11 cellular contexts compared by ENCODE assay signal in genomic region chr6:82783587-82784253, GRCh38.
DNase-seq lines count a peak whose midpoint lies in the region; ATAC-seq, FAIRE-seq and TF ChIP-seq lines count a peak whose summit lies in the region.
"Had no signal": no experiment of that assay in that cellular context is flagged by ENCODE, and none has a peak within 500 bp of the region (broad histone marks: within the 10 kb centered on the region; RNA-seq: fewer than 3 reads in every experiment).

No MANE protein-coding gene starts in this region.

- TF ChIP-seq RAD21 in SK-N-SH (IDR thresholded peaks at IDR 0.05; ENCODE audit: low read length), result peak; percentile 22; the same call in 1 of the 2 replicates

- no peak for DNase-seq in GM13977 (ENCODE audit: low spot score)
- DNase-seq in SK-N-SH, result no peak
- peak; percentile 7 for DNase-seq in myocyte (ENCODE audit: low read depth)
- no peak for DNase-seq in T-cell
- no peak for DNase-seq in D721Med (ENCODE audit: insufficient read length, low spot score)
- no peak for DNase-seq in GM03348 (ENCODE audit: low spot score)
- DNase-seq in RPMI8226, result no peak

- H3K36me3 Mint-ChIP-seq in T-cell, result no peaks in the 10 kb centered on the region
- H3K36me3 Mint-ChIP-seq: activated naive CD4-positive, alpha-beta T cell treated with anti-CD3 and anti-CD28 coated beads, Interleukin-2, amount 50 U/mL, for 24 hours had no signal

- H3K9me3 ChIP-seq in SK-N-SH, result no peaks in the 10 kb centered on the region

- no peaks in the 10 kb centered on the region for H3K4me1 Mint-ChIP-seq in T-cell
- H3K4me1 Mint-ChIP-seq: activated naive CD4-positive, alpha-beta T cell treated with anti-CD3 and anti-CD28 coated beads, Interleukin-2, amount 50 U/mL, for 24 hours had no signal

- no peaks in the 10 kb centered on the region for H3K36me3 ChIP-seq in SK-N-SH (replicated peaks in 1 of 2; ENCODE audit: control insufficient read depth in 1 of 2, insufficient read depth in 2 of 2, low read length in 1 of 2)

- TF ChIP-seq EP300 in SK-N-SH (IDR thresholded peaks at IDR 0.05; ENCODE audit: borderline replicate concordance in 1 of 2, low read depth in 1 of 2, low read length in 1 of 2), result no peak

- peak; percentile 57 for ATAC-seq in HG03432 (IDR thresholded peaks at IDR 0.05; ENCODE audit: unreplicated experiment)
- no peak for ATAC-seq in T-cell (replicated peaks in 1 of 4)

- no peaks in the 10 kb centered on the region for H3K79me2 ChIP-seq in SK-N-SH (ENCODE audit: insufficient read depth)

- peaks cover 0 to 2% (median 0%) of the 10 kb centered on the region in 3 donors for H3K9me3 Mint-ChIP-seq in T-cell
- H3K9me3 Mint-ChIP-seq: activated naive CD4-positive, alpha-beta T cell treated with anti-CD3 and anti-CD28 coated beads, Interleukin-2, amount 50 U/mL, for 24 hours had no signal

- H3K4me3 ChIP-seq in SK-N-SH (ENCODE audit: low read depth in 2 of 2, low read length in 1 of 2), result no peak overlapping the region

- no peak for FAIRE-seq in D721Med (lab: Jason Lieb, UNC)
- FAIRE-seq: TTC549 had no signal

- POLR2A ChIA-PET in SK-N-SH (lab: Yijun Ruan, JAX), result no interaction called here
- POLR2A ChIA-PET in T-cell (lab: Charles Lee), result no interaction called here

- peaks cover 0 to 13% of the 10 kb centered on the region in 2 donors for H3K27me3 Mint-ChIP-seq in T-cell

- no peak overlapping the region for H3K27ac Mint-ChIP-seq in T-cell
- H3K27ac Mint-ChIP-seq: activated naive CD4-positive, alpha-beta T cell treated with anti-CD3 and anti-CD28 coated beads, Interleukin-2, amount 50 U/mL, for 24 hours had no signal

- WGBS in SK-N-SH (ENCODE audit: low lambda C conversion rate), result 66% methylated on average over 6 of the region's 6 CpGs

- no peaks in the 10 kb centered on the region; a peak in 1 of 4 replicates for H3K4me1 ChIP-seq in SK-N-SH (ENCODE audit: control insufficient read depth in 1 of 2, insufficient read depth in 2 of 2, low read depth in 1 of 2, low read length in 1 of 2)

- in situ Hi-C loops in GM13977 (cut with MboI; ENCODE audit: low pct_unique_long_range_greater_than_20kb, low sequenced_read_pairs, unreplicated experiment), result no loop called here

- H2AFZ ChIP-seq in SK-N-SH (ENCODE audit: low read depth), result no peak overlapping the region

- no peaks in the 10 kb centered on the region for H3F3A ChIP-seq in SK-N-SH (replicated peaks; ENCODE audit: insufficient read depth)

- no peak overlapping the region for H3K4me2 ChIP-seq in SK-N-SH

- no peaks in the 10 kb centered on the region for H3K27me3 ChIP-seq in SK-N-SH (ENCODE audit: insufficient read depth)

- no peaks in the 10 kb centered on the region for H3K9me2 ChIP-seq in SK-N-SH

- no peaks in the 10 kb centered on the region for H4K20me1 ChIP-seq in SK-N-SH (ENCODE audit: insufficient read depth)

- no peak overlapping the region for H3K9ac ChIP-seq in SK-N-SH

- peak; percentile 22 for TF ChIP-seq CTCF in GM13977 (IDR thresholded peaks at IDR 0.05; ENCODE audit: extremely low read depth, insufficient read depth, missing control alignments)
- 0 out of 2 replicates have a peak, but pooled peaks have one; percentile 21 for TF ChIP-seq CTCF in SK-N-SH (IDR thresholded peaks at IDR 0.05)
- TF ChIP-seq CTCF in D721Med (IDR thresholded peaks at IDR 0.05; ENCODE audit: insufficient read depth, missing control alignments), result no peak

- H3K27ac ChIP-seq in SK-N-SH (ENCODE audit: low read depth in 2 of 2, low read length in 1 of 2), result no peak overlapping the region
- H3K27ac ChIP-seq: epithelial cell of prostate had no signal

- no peak overlapping the region for H3K4me3 Mint-ChIP-seq in T-cell
- H3K4me3 Mint-ChIP-seq: activated naive CD4-positive, alpha-beta T cell treated with anti-CD3 and anti-CD28 coated beads, Interleukin-2, amount 50 U/mL, for 24 hours had no signal

- CTCF ChIA-PET in SK-N-SH (lab: Yijun Ruan, JAX), result interaction anchor here (0.6 to 1.5 kb wide), 2 partner anchors 10 kb away, joined by 3 to 5 read pairs; no protein-coding TSS in a partner anchor
- CTCF ChIA-PET in T-cell (lab: Charles Lee), result no interaction called here

TF ChIP-seq in SK-N-SH, 30 proteins besides CTCF, POLR2A, EP300 and RAD21 (continues in another document):
- TF ChIP-seq MEF2A (IDR thresholded peaks at IDR 0.05; ENCODE audit: borderline replicate concordance, low read depth) (no peak), POLR2AphosphoS5 (IDR thresholded peaks at IDR 0.05; ENCODE audit: low read depth, low read length) (no peak), USF1 (IDR thresholded peaks at IDR 0.05; ENCODE audit: borderline replicate concordance, low read depth) (no peak), RXRA (IDR thresholded peaks at IDR 0.05; ENCODE audit: borderline replicate concordance, low read depth) (no peak), ZBTB33 (IDR thresholded peaks at IDR 0.05; ENCODE audit: borderline replicate concordance, low read depth) (no peak), SIN3A (IDR thresholded peaks at IDR 0.05; ENCODE audit: borderline replicate concordance, low read depth, low read length) (no peak), REST (IDR thresholded peaks at IDR 0.05; ENCODE audit: low read depth, low read length) (no peak), SMC3 (IDR thresholded peaks at IDR 0.05; ENCODE audit: low read depth, low read length) (no peak), GATA2 (CRISPR knock-in tag; IDR thresholded peaks at IDR 0.05) (no peak), TEAD4 (IDR thresholded peaks at IDR 0.05; ENCODE audit: borderline replicate concordance, insufficient read depth) (no peak), FOSL2 (IDR thresholded peaks at IDR 0.05; ENCODE audit: borderline replicate concordance, low read depth) (no peak), EZH2phosphoT487 (IDR thresholded peaks at IDR 0.05; ENCODE audit: borderline replicate concordance, low read depth) (no peak), NFIC (IDR thresholded peaks at IDR 0.05; ENCODE audit: borderline replicate concordance) (no peak), ELF1 (IDR thresholded peaks at IDR 0.05) (no peak), TCF12 (IDR thresholded peaks at IDR 0.05) (no peak), USF2 (IDR thresholded peaks at IDR 0.05; ENCODE audit: borderline replicate concordance, low read depth, low read length) (no peak)
